ENCODE assay signal across 8 cellular contexts in genomic region chr11:65355013-65355775, GRCh38. TPM values are rescaled to one million over a fixed set of nuclear protein-coding genes. Genes with fewer than 3 reads are reported as not detected.
DNase-seq lines count a peak whose midpoint lies in the region; ATAC-seq and TF ChIP-seq lines count a peak whose summit lies in the region.

No MANE protein-coding gene starts in this region.

- H3K4me3 ChIP-seq in left ventricle myocardium inferior (peak overlapping the region; percentile 87), skin epidermis (peak overlapping the region; percentile 54 to 79 (median 65))

- CTCF ChIA-PET in RWPE1 (lab: Yijun Ruan, JAX), result interaction anchor here (0.8 kb wide), 1 partner anchor 166 kb away, joined by 5 read pairs; no protein-coding TSS in a partner anchor
- CTCF ChIA-PET in activated naive CD4-positive, alpha-beta T cell treated with anti-CD3 and anti-CD28 coated beads, Interleukin-2, amount 10 ng/mL, durations not matched to agents 7 days and 5 days (lab: Charles Lee), result no interaction called here

- no peaks in the 10 kb centered on the region for H3K9me3 ChIP-seq in left ventricle myocardium inferior (replicated peaks)

- H3K27ac ChIP-seq in RWPE1 (peak overlapping the region; percentile 72), left ventricle myocardium inferior (replicated peaks) (peak overlapping the region; percentile 82), skin epidermis (peak overlapping the region in 14 of 21 experiments; percentile 4 to 75 (median 45))

- intact Hi-C loops in CD14-positive monocyte (cut with micrococcal nuclease), result no loop called here
- intact Hi-C loops in left ventricle myocardium inferior (cut with micrococcal nuclease), result no loop called here

- H3K27ac Mint-ChIP-seq in CD14-positive monocyte, result peak overlapping the region in 5 of 7 donors; percentile 40 to 75 (median 61)
- H3K27ac Mint-ChIP-seq in activated naive CD4-positive, alpha-beta T cell treated with anti-CD3 and anti-CD28 coated beads, Interleukin-2, amount 10 ng/mL, durations not matched to agents 7 days and 5 days, result peak overlapping the region; percentile 12

- peaks cover 14% of the 10 kb centered on the region for H3K27me3 ChIP-seq in left ventricle myocardium inferior (ENCODE audit: low read depth)

- H3K27me3 Mint-ChIP-seq in CD14-positive monocyte (ENCODE audit: low read depth in 3 of 3), result peaks cover 6 to 18% (median 13%) of the 10 kb centered on the region in 3 donors
- H3K27me3 Mint-ChIP-seq in activated naive CD4-positive, alpha-beta T cell treated with anti-CD3 and anti-CD28 coated beads, Interleukin-2, amount 10 ng/mL, durations not matched to agents 7 days and 5 days, result peaks cover 32% of the 10 kb centered on the region

- peaks cover 60% of the 10 kb centered on the region for H3K4me1 ChIP-seq in left ventricle myocardium inferior

- H3K4me1 Mint-ChIP-seq in CD14-positive monocyte, result peaks cover 20% of the 10 kb centered on the region
- H3K4me1 Mint-ChIP-seq in activated naive CD4-positive, alpha-beta T cell treated with anti-CD3 and anti-CD28 coated beads, Interleukin-2, amount 10 ng/mL, durations not matched to agents 7 days and 5 days, result peaks cover 15% of the 10 kb centered on the region

- POLR2A ChIA-PET in RWPE1 (lab: Yijun Ruan, JAX; ENCODE audit: low non-redundant PET), result interaction anchor here (0.7 kb wide), 1 partner anchor 27 kb away, joined by 3 read pairs; the partner anchor contains the start of gene SLC25A45

- DNase-seq in CD14-positive monocyte (ENCODE audit: low spot score) (no peak), HuH-7.5 (ENCODE audit: low spot score) (peak; percentile 54), RWPE1 (ENCODE audit: low spot score) (no peak), left ventricle myocardium inferior (peak; percentile 34), GOT3 (lab: John Stamatoyannopoulos, UW) (no peak)
- peak; percentile 82 for DNase-seq in activated naive CD4-positive, alpha-beta T cell treated with anti-CD3 and anti-CD28 coated beads, Interleukin-2, amount 10 ng/mL, durations not matched to agents 7 days and 5 days

- peak; percentile 21 for ATAC-seq in GM21360 (IDR thresholded peaks at IDR 0.05; ENCODE audit: unreplicated experiment)

- H3K4me3 Mint-ChIP-seq in CD14-positive monocyte, result peak overlapping the region; percentile 86 to 93
- peak overlapping the region; percentile 88 for H3K4me3 Mint-ChIP-seq in activated naive CD4-positive, alpha-beta T cell treated with anti-CD3 and anti-CD28 coated beads, Interleukin-2, amount 10 ng/mL, durations not matched to agents 7 days and 5 days

- peaks cover 25% of the 10 kb centered on the region for H3K36me3 ChIP-seq in left ventricle myocardium inferior

- H3K9me3 Mint-ChIP-seq in CD14-positive monocyte, result no peaks in the 10 kb centered on the region
- H3K9me3 Mint-ChIP-seq in activated naive CD4-positive, alpha-beta T cell treated with anti-CD3 and anti-CD28 coated beads, Interleukin-2, amount 10 ng/mL, durations not matched to agents 7 days and 5 days, result no peaks in the 10 kb centered on the region

- no peak for TF ChIP-seq CTCF in CD14-positive monocyte (IDR thresholded peaks at IDR 0.05)
- no peak for TF ChIP-seq CTCF in RWPE1 (conservative IDR thresholded peaks at IDR 0.05; ENCODE audit: low read depth)
- TF ChIP-seq CTCF in left ventricle myocardium inferior (IDR thresholded peaks at IDR 0.05; ENCODE audit: borderline replicate concordance), result no peak

- H3K36me3 Mint-ChIP-seq in CD14-positive monocyte, result peaks cover 17 to 23% of the 10 kb centered on the region in 2 donors
- H3K36me3 Mint-ChIP-seq in activated naive CD4-positive, alpha-beta T cell treated with anti-CD3 and anti-CD28 coated beads, Interleukin-2, amount 10 ng/mL, durations not matched to agents 7 days and 5 days, result peaks cover 11% of the 10 kb centered on the region

RNA-seq across cellular contexts. Expression of gene TIGD3, which starts 0.6 kb away (rescaled TPM):
- polyA plus RNA-seq in CD14-positive monocyte, result 1 to 10 TPM; 2.8 to 3.7 TPM
- 0.44 TPM for total RNA-seq in left ventricle myocardium inferior

RNA-seq across cellular contexts. Expression of gene DPF2, which starts 21.5 kb away (rescaled TPM):
- 10 to 100 TPM; 35.7 to 39.0 TPM for polyA plus RNA-seq in CD14-positive monocyte
- total RNA-seq in left ventricle myocardium inferior, result 40.6 TPM

RNA-seq across cellular contexts. Expression of gene SLC25A45, which starts 27.3 kb away (rescaled TPM):
- 1 to 10 TPM; 3.7 to 4.1 TPM for polyA plus RNA-seq in CD14-positive monocyte
- 5.0 TPM for total RNA-seq in left ventricle myocardium inferior

RNA-seq across cellular contexts. Expression of gene FRMD8, which starts 31.2 kb away (rescaled TPM):
- 10 to 100 TPM; 33.7 to 41.2 TPM for polyA plus RNA-seq in CD14-positive monocyte
- 8.4 TPM for total RNA-seq in left ventricle myocardium inferior

RNA-seq across cellular contexts. Expression of gene CDC42EP2, which starts 40.5 kb away (rescaled TPM):
- polyA plus RNA-seq in CD14-positive monocyte, result 10 to 100 TPM in 1 of 2 donors, 1 to 10 TPM in 1; 5.4 to 10.1 TPM
- total RNA-seq in left ventricle myocardium inferior, result 11.3 TPM

Comparison
In these comparisons a context has a peak if more than half of its experiments do, and no peak if none do; other contexts are left out.
1. DNase-seq: peak in HuH-7.5 (single experiment), activated naive CD4-positive, alpha-beta T cell treated with anti-CD3 and anti-CD28 coated beads, Interleukin-2, amount 10 ng/mL, durations not matched to agents 7 days and 5 days (single experiment) and left ventricle myocardium inferior (single experiment); none in CD14-positive monocyte (single experiment), RWPE1 (single experiment) and GOT3 (single experiment).
2. Peak in every context shown above with its lines, with median percentiles within 50 percentile points of each other: H3K27ac ChIP-seq.